Comparison of ENCODE assay signal across 2 cellular contexts in the genomic region with DNA sequence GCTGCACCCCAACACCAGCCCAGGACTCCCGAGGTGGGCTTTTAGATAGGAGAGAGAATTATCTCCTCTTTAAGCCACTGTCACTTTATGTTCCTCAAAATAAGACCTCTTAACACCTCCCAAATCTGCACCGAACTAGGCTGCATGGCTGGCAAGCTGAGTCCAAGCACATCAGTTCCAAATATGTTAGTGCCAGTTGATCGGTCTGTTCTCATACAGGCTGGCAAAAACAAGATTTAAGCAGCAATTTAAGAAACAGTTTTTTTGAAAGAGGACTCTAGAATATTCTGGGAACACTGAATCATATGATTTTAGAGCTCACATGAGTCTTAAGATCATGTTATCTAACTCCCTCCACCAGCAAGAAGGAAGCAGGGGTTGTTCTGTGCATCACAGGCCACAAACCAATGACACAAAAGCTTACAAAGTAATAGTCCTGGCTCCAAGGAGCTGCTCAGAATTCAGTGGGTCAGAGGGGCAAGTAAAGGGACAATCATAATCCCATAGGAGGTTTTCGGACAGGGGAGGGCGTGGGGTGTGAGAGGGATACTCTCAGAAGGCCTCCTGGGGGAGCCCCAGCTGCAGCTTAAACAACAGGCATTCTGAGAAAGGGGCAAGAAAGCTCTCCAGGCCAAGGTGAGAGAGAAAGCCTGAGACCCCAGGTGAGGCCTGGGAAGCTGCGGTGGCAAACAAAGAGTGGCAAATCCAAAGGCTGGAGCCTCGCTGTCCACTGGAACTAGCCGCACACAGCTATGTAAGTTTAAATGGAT.
TF ChIP-seq lines count a peak whose summit lies in the region.

No MANE protein-coding gene starts in this region.

TF ChIP-seq in GM23338, 12 proteins besides CTCF, POLR2A, EP300 and RAD21 (continues in another document):
- TF ChIP-seq EZH2phosphoT487 (IDR thresholded peaks at IDR 0.05; ENCODE audit: unreplicated experiment), result no peak
- TF ChIP-seq REST (IDR thresholded peaks at IDR 0.05; ENCODE audit: unreplicated experiment), result no peak
- TF ChIP-seq, protein P1, sequence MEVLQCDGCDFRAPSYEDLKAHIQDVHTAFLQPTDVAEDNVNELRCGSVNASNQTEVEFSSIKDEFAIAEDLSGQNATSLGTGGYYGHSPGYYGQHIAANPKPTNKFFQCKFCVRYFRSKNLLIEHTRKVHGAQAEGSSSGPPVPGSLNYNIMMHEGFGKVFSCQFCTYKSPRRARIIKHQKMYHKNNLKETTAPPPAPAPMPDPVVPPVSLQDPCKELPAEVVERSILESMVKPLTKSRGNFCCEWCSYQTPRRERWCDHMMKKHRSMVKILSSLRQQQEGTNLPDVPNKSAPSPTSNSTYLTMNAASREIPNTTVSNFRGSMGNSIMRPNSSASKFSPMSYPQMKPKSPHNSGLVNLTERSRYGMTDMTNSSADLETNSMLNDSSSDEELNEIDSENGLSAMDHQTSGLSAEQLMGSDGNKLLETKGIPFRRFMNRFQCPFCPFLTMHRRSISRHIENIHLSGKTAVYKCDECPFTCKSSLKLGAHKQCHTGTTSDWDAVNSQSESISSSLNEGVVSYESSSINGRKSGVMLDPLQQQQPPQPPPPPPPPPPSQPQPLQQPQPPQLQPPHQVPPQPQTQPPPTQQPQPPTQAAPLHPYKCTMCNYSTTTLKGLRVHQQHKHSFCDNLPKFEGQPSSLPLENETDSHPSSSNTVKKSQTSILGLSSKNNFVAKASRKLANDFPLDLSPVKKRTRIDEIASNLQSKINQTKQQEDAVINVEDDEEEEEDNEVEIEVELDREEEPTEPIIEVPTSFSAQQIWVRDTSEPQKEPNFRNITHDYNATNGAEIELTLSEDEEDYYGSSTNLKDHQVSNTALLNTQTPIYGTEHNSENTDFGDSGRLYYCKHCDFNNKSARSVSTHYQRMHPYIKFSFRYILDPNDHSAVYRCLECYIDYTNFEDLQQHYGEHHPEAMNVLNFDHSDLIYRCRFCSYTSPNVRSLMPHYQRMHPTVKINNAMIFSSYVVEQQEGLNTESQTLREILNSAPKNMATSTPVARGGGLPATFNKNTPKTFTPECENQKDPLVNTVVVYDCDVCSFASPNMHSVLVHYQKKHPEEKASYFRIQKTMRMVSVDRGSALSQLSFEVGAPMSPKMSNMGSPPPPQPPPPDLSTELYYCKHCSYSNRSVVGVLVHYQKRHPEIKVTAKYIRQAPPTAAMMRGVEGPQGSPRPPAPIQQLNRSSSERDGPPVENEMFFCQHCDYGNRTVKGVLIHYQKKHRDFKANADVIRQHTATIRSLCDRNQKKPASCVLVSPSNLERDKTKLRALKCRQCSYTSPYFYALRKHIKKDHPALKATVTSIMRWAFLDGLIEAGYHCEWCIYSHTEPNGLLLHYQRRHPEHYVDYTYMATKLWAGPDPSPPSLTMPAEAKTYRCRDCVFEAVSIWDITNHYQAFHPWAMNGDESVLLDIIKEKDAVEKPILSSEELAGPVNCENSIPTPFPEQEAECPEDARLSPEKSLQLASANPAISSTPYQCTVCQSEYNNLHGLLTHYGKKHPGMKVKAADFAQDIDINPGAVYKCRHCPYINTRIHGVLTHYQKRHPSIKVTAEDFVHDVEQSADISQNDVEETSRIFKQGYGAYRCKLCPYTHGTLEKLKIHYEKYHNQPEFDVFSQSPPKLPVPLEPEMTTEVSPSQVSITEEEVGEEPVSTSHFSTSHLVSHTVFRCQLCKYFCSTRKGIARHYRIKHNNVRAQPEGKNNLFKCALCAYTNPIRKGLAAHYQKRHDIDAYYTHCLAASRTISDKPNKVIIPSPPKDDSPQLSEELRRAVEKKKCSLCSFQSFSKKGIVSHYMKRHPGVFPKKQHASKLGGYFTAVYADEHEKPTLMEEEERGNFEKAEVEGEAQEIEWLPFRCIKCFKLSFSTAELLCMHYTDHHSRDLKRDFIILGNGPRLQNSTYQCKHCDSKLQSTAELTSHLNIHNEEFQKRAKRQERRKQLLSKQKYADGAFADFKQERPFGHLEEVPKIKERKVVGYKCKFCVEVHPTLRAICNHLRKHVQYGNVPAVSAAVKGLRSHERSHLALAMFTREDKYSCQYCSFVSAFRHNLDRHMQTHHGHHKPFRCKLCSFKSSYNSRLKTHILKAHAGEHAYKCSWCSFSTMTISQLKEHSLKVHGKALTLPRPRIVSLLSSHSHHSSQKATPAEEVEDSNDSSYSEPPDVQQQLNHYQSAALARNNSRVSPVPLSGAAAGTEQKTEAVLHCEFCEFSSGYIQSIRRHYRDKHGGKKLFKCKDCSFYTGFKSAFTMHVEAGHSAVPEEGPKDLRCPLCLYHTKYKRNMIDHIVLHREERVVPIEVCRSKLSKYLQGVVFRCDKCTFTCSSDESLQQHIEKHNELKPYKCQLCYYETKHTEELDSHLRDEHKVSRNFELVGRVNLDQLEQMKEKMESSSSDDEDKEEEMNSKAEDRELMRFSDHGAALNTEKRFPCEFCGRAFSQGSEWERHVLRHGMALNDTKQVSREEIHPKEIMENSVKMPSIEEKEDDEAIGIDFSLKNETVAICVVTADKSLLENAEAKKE (CRISPR knock-in tag; IDR thresholded peaks at IDR 0.05), result no peak
- no peak for TF ChIP-seq STAT1 (IDR thresholded peaks at IDR 0.05; ENCODE audit: unreplicated experiment)
- TF ChIP-seq CREB1 (CRISPR knock-in tag; IDR thresholded peaks at IDR 0.05; ENCODE audit: low read depth), result no peak
- no peak for TF ChIP-seq EZH2 (IDR thresholded peaks at IDR 0.05; ENCODE audit: low read depth, unreplicated experiment)
- TF ChIP-seq, protein P2, sequence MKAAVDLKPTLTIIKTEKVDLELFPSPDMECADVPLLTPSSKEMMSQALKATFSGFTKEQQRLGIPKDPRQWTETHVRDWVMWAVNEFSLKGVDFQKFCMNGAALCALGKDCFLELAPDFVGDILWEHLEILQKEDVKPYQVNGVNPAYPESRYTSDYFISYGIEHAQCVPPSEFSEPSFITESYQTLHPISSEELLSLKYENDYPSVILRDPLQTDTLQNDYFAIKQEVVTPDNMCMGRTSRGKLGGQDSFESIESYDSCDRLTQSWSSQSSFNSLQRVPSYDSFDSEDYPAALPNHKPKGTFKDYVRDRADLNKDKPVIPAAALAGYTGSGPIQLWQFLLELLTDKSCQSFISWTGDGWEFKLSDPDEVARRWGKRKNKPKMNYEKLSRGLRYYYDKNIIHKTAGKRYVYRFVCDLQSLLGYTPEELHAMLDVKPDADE (IDR thresholded peaks at IDR 0.05), result no peak
- TF ChIP-seq ZNF114 (CRISPR knock-in tag; IDR thresholded peaks at IDR 0.05), result no peak

TF ChIP-seq in H1, 55 proteins besides CTCF, POLR2A, EP300 and RAD21:
- TF ChIP-seq BCL11A (IDR thresholded peaks at IDR 0.05; ENCODE audit: low read depth in 2 of 2, low read length in 2 of 2) (no peak), SIX5 (IDR thresholded peaks at IDR 0.05; ENCODE audit: low read depth, low read length) (no peak), POU5F1 (IDR thresholded peaks at IDR 0.05; ENCODE audit: low read depth, low read length) (no peak), RBBP5 (IDR thresholded peaks at IDR 0.05; ENCODE audit: borderline replicate concordance, low read depth, low read length) (no peak), EGR1 (IDR thresholded peaks at IDR 0.05; ENCODE audit: borderline replicate concordance, low read depth, low read length) (no peak), FOSL1 (IDR thresholded peaks at IDR 0.05; ENCODE audit: insufficient read depth, low read depth, low read length) (no peak), JUN (IDR thresholded peaks at IDR 0.05; ENCODE audit: low read depth, low read length) (no peak), TCF12 (IDR thresholded peaks at IDR 0.05; ENCODE audit: low read depth, low read length) (no peak), GTF2F1 (IDR thresholded peaks at IDR 0.05; ENCODE audit: borderline replicate concordance, low read depth, low read length) (no peak), KDM5A (IDR thresholded peaks at IDR 0.05; ENCODE audit: low read length) (no peak), GABPA (IDR thresholded peaks at IDR 0.05; ENCODE audit: borderline replicate concordance, insufficient read depth, low read length) (no peak), SIRT6 (IDR thresholded peaks at IDR 0.05; ENCODE audit: low read length) (no peak), NANOG (IDR thresholded peaks at IDR 0.05; ENCODE audit: insufficient read depth, low read depth, low read length, poor library complexity, severe bottlenecking) (no peak), CBX8 (IDR thresholded peaks at IDR 0.05; ENCODE audit: borderline replicate concordance, low read depth, low read length) (no peak), E2F6 (IDR thresholded peaks at IDR 0.05) (no peak), KDM1A (IDR thresholded peaks at IDR 0.05; ENCODE audit: borderline replicate concordance, low read length) (no peak), SIN3A (conservative IDR thresholded peaks at IDR 0.05 in 1 of 2, IDR thresholded peaks at IDR 0.05 in 1 of 2; ENCODE audit: low read depth in 1 of 2, low read length in 2 of 2) (no peak), SP2 (IDR thresholded peaks at IDR 0.05; ENCODE audit: low read length) (no peak), BRCA1 (IDR thresholded peaks at IDR 0.05; ENCODE audit: low read depth, low read length) (no peak), PHF8 (conservative IDR thresholded peaks at IDR 0.05; ENCODE audit: low read depth, low read length) (no peak)
TF ChIP-seq in H1: peak in this region for 0.
